22 cellular contexts compared by ENCODE assay signal in genomic region chr7:125605241-125605640, GRCh38.
A peak's percentile ranks its signal among the peaks of the same experiment; 100 is the strongest.
DNase-seq lines count a peak whose midpoint lies in the region; ATAC-seq, FAIRE-seq and TF ChIP-seq lines count a peak whose summit lies in the region.
"Had no signal": no experiment of that assay in that cellular context is flagged by ENCODE, and none has a peak within 500 bp of the region (broad histone marks: within the 10 kb centered on the region; RNA-seq: fewer than 3 reads in every experiment).

No MANE protein-coding gene starts in this region.

- POLR2A ChIA-PET in K562 (lab: Yijun Ruan, JAX), result no interaction called here

- peak; percentile 63; the same call in 1 of the 2 replicates for TF ChIP-seq EP300 in K562 (IDR thresholded peaks at IDR 0.05; ENCODE audit: low read length)
- TF ChIP-seq EP300 in upper lobe of left lung (IDR thresholded peaks at IDR 0.05), result no peak

- no peak for TF ChIP-seq RAD21 in K562 (CRISPR knock-in tag; conservative IDR thresholded peaks at IDR 0.05 in 1 of 2, IDR thresholded peaks at IDR 0.05 in 1 of 2)

- no peak overlapping the region for H3K4me3 ChIP-seq in K562
- no peak overlapping the region for H3K4me3 ChIP-seq in kidney (ENCODE audit: low read length in 2 of 2)
- no peak overlapping the region for H3K4me3 ChIP-seq in upper lobe of left lung
- H3K4me3 ChIP-seq: colonic mucosa, upper lobe of right lung had no signal

- peak overlapping the region; percentile 51; the same call in 2 of the 3 replicates for H3K27ac ChIP-seq in K562 (ENCODE audit: extremely low read depth, low read depth, low read length)
- no peak overlapping the region for H3K27ac ChIP-seq in kidney (ENCODE audit: low read depth in 2 of 2, low read length in 2 of 2)
- no peak overlapping the region for H3K27ac ChIP-seq in upper lobe of left lung
- H3K27ac ChIP-seq: colonic mucosa, upper lobe of right lung had no signal

- H3K4me1 ChIP-seq in K562 (replicated peaks in 1 of 2; ENCODE audit: control insufficient read depth in 2 of 2, insufficient read depth in 2 of 2, low read length in 2 of 2), result no peaks in the 10 kb centered on the region
- H3K4me1 ChIP-seq in kidney (ENCODE audit: control insufficient read depth in 1 of 2, insufficient read depth in 1 of 2, low read depth in 1 of 2, low read length in 2 of 2), result no peaks in the 10 kb centered on the region
- H3K4me1 ChIP-seq in upper lobe of left lung, result no peaks in the 10 kb centered on the region
- H3K4me1 ChIP-seq: colonic mucosa, upper lobe of right lung had no signal

- no peak for TF ChIP-seq POLR2A in K562 (conservative IDR thresholded peaks at IDR 0.05)
- no peak for TF ChIP-seq POLR2A in upper lobe of left lung (IDR thresholded peaks at IDR 0.05)

- no TSS peak for BruUV-seq in K562 (replicated peaks; lab: Mats Ljungman, UMichigan)

- in situ Hi-C loops in K562 (cut with MboI), result no loop called here

- no peaks in the 10 kb centered on the region for H3K9me1 ChIP-seq in K562 (ENCODE audit: control insufficient read depth, insufficient read depth, low read length)

- H3K9me3 ChIP-seq in K562 (replicated peaks; ENCODE audit: control insufficient read depth, insufficient read depth, low read depth, low read length) (no peaks in the 10 kb centered on the region), kidney (ENCODE audit: control insufficient read depth in 1 of 2, low read length in 2 of 2) (no peaks in the 10 kb centered on the region), upper lobe of left lung (no peaks in the 10 kb centered on the region)
- H3K9me3 ChIP-seq: colonic mucosa, upper lobe of right lung had no signal

- intact Hi-C loops in K562 (cut with micrococcal nuclease) (no loop called here), kidney (cut with DNase I) (no loop called here)

- peak; percentile 50 for DNase-seq in A172 (ENCODE audit: low spot score)
- DNase-seq in HT1080 (ENCODE audit: low read depth), result peak; percentile 69
- peak; percentile 19 to 58 (median 24) for DNase-seq in K562 (ENCODE audit: extremely low read depth in 1 of 4, low spot score in 3 of 4)
- DNase-seq in iPS-NIHi7 (ENCODE audit: extremely low spot score), result peak; percentile 12
- DNase-seq in kidney, result no peak
- no peak for DNase-seq in upper lobe of left lung
- DNase-seq: activated CD4-positive, alpha-beta T cell treated with anti-CD3 and anti-CD28 coated beads, Interleukin-2, amount 50 U/mL, for 1 hour; activated gamma-delta T cell treated with Interleukin-2 at 50 U/mL for 16 hours; CD4-positive, CD25-positive, alpha-beta regulatory T cell; colonic mucosa; DMS79 treated with DMSO at 0.1 percent for 48 hours; HCEC 1CT; left ventricle myocardium superior; NCI-H1417; NCI-H748 treated with DMSO at 0.1 percent for 48 hours; stimulated activated naive CD8-positive, alpha-beta T cell treated with anti-CD3 and anti-CD28 coated beads, Interleukin-15, amount 100 ng/mL, for 72 hours; upper lobe of right lung had no signal

- H3K79me2 ChIP-seq in K562 (ENCODE audit: control insufficient read depth, insufficient read depth, low read length), result no peaks in the 10 kb centered on the region

- CTCF ChIA-PET in K562 (lab: Yijun Ruan, JAX; ENCODE audit: low intra/inter-chr PET ratio), result no interaction called here

- H2AFZ ChIP-seq in K562 (ENCODE audit: low read depth, low read length), result no peak overlapping the region

- WGBS in K562 (ENCODE audit: insufficient coverage, low coverage, missing lambda C conversion rate), result 0% methylated on average over 2 of the region's 2 CpGs
- 67 to 81% methylated on average over 2 of the region's 2 CpGs for WGBS in upper lobe of left lung, 2 donors

- TF ChIP-seq CTCF in K562 (IDR thresholded peaks at IDR 0.05 in 2 of 3, conservative IDR thresholded peaks at IDR 0.05 in 1 of 3; ENCODE audit: insufficient read depth in 2 of 3, low read depth in 1 of 3, low read length in 3 of 3) (no peak), kidney (IDR thresholded peaks at IDR 0.05; ENCODE audit: borderline replicate concordance, extremely low read depth, insufficient read depth) (no peak), upper lobe of left lung (IDR thresholded peaks at IDR 0.05) (no peak)

- H3K36me3 ChIP-seq in K562 (ENCODE audit: control insufficient read depth, insufficient read depth, low read length), result no peaks in the 10 kb centered on the region
- H3K36me3 ChIP-seq in kidney (ENCODE audit: control insufficient read depth in 1 of 2, insufficient read depth in 2 of 2, low read length in 2 of 2), result no peaks in the 10 kb centered on the region
- no peaks in the 10 kb centered on the region for H3K36me3 ChIP-seq in upper lobe of left lung
- H3K36me3 ChIP-seq: colonic mucosa, upper lobe of right lung had no signal

- peak; percentile 78 for ATAC-seq in K562
- no peak for ATAC-seq in HG03095 (IDR thresholded peaks at IDR 0.05; ENCODE audit: unreplicated experiment)
- ATAC-seq in upper lobe of left lung (ENCODE audit: low FRiP score in 2 of 2), result no peak
- no peak for ATAC-seq in GM18870 (IDR thresholded peaks at IDR 0.05; ENCODE audit: unreplicated experiment)
- ATAC-seq: left ventricle myocardium superior; sciatic nerve; stimulated activated naive CD8-positive, alpha-beta T cell treated with anti-CD3 and anti-CD28 coated beads, Interleukin-15, amount 100 ng/mL, for 72 hours; upper lobe of right lung had no signal

- no peak overlapping the region for H3K4me2 ChIP-seq in K562 (ENCODE audit: insufficient read depth, low read length)

- H3K9ac ChIP-seq in K562 (ENCODE audit: insufficient read depth in 1 of 2, low read depth in 2 of 2, low read length in 2 of 2) (no peak overlapping the region), kidney (ENCODE audit: low read length in 2 of 2) (no peak overlapping the region)

- FAIRE-seq in K562 (lab: Jason Lieb, UNC) (no peak), kidney (lab: Jason Lieb, UNC) (no peak)
- FAIRE-seq: endometrium, GM18507 had no signal

- H3K27me3 ChIP-seq in K562 (ENCODE audit: control insufficient read depth in 2 of 2, insufficient read depth in 2 of 2, low read length in 2 of 2) (no peaks in the 10 kb centered on the region), upper lobe of left lung (no peaks in the 10 kb centered on the region)
- H3K27me3 ChIP-seq: colonic mucosa, upper lobe of right lung had no signal

- H4K20me1 ChIP-seq in K562 (replicated peaks; ENCODE audit: control insufficient read depth, insufficient read depth, low read length), result no peaks in the 10 kb centered on the region

TF ChIP-seq in K562, 482 proteins besides CTCF, POLR2A, EP300 and RAD21 (continues in another document):
- TF ChIP-seq TAL1 (IDR thresholded peaks at IDR 0.05) (peak; percentile 57), FOXP4 (CRISPR knock-in tag; IDR thresholded peaks at IDR 0.05; ENCODE audit: borderline replicate concordance) (no peak), SMARCE1 (IDR thresholded peaks at IDR 0.05) (peak; percentile 59), DPF2 (IDR thresholded peaks at IDR 0.05) (peak; percentile 61), CTBP1 (IDR thresholded peaks at IDR 0.05; ENCODE audit: borderline replicate concordance) (0 out of 2 replicates have a peak, but pooled peaks have one; percentile 23), MCM3 (IDR thresholded peaks at IDR 0.05) (no peak), MYC (IDR thresholded peaks at IDR 0.05; ENCODE audit: low read depth, low read length) (no peak), MYC (CRISPR knock-in tag; IDR thresholded peaks at IDR 0.05; ENCODE audit: borderline replicate concordance, low read depth) (no peak), MAFF (IDR thresholded peaks at IDR 0.05; ENCODE audit: low read length) (0 out of 2 replicates have a peak, but pooled peaks have one; percentile 31), ARID4B (CRISPR knock-in tag; IDR thresholded peaks at IDR 0.05) (no peak), CBFA2T3 (IDR thresholded peaks at IDR 0.05) (peak; percentile 81)

Comparison
In these comparisons a context has a peak if more than half of its experiments do, and no peak if none do; other contexts are left out.
1. DNase-seq: peak in A172 (single experiment), HT1080 (single experiment), K562 (4 of 4) and iPS-NIHi7 (single experiment); none in kidney (single experiment) and upper lobe of left lung (0 of 2).